Comparison of ENCODE assay signal across 8 cellular contexts in the genomic region with DNA sequence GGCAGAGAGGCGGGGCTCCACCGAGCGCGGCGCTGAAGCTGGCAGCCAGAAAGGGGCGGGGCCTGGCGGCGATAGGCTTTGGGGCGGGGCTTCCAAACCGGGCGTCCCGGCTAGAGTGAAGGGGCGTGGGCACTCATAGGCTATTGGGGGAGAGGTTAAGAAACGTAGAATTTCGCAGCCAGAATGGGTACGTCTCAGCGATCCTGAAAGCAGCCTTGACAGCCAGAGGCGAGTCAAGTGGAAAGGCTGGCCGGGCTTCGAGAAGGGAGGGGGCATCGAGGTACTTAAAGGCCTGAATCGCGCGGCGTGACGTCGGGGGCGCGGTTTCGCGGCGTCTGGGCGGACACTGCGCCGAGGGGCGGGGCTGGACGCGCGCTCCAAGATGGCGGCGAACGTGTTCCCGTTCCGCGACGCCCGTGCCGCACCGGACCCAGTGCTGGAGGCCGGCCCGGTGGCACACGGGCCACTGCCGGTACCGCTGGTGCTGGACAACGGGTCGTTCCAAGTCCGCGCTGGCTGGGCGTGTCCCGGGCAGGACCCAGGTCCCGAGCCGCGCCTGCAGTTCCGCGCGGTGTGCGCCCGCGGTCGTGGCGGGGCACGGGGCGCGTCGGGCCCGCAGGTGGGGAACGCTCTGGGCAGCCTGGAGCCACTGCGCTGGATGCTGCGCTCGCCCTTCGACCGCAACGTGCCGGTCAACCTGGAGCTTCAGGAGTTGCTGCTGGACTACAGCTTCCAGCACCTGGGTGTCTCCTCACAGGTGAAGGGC. TPM values are rescaled to one million over a fixed set of nuclear protein-coding genes. Genes with fewer than 3 reads are reported as not detected.
DNase-seq lines count a peak whose midpoint lies in the region; ATAC-seq, FAIRE-seq and TF ChIP-seq lines count a peak whose summit lies in the region.

A gene (plus strand): TSS at position 364 of the 766 bp plus-strand sequence. CDS start 19 bp downstream, at position 383.

- DNase-seq in Caco-2: peak; percentile 99 to 100
- DNase-seq in HTR-8/SVneo (ENCODE audit: insufficient read length, low spot score): peak; percentile 98
- peak; percentile 95 to 96 for DNase-seq in NOMO-1 (lab: John Stamatoyannopoulos, UW; ENCODE audit: unreplicated experiment in 2 of 2)
- peak; percentile 94 to 97 for DNase-seq in activated CD8-positive, alpha-beta memory T cell treated with anti-CD3 and anti-CD28 coated beads for 4 hours (ENCODE audit: low read depth in 2 of 2)
- peak; percentile 94 to 96 (median 94) for DNase-seq in effector memory CD4-positive, alpha-beta T cell
- peak; percentile 89 for DNase-seq in mesenchymal stem cell
- DNase-seq in stimulated activated CD8-positive, alpha-beta memory T cell treated with anti-CD3 and anti-CD28 coated beads, Interleukin-12 subunit alpha, Interleukin-12 subunit beta, amount 100 ng/mL, for 1 hour (ENCODE audit: low read depth): peak; percentile 96

- H3K79me1 ChIP-seq in mesenchymal stem cell (replicated peaks; ENCODE audit: low read length, poor library complexity, severe bottlenecking): peaks cover 22% of the 10 kb centered on the region

- peak within 1 kb of the TSS in 1 of 2 experiments; percentile 100 for H3K23ac ChIP-seq in mesenchymal stem cell (ENCODE audit: low read length in 2 of 2)

- peak within 1 kb of the TSS; percentile 86 for H2BK120ac ChIP-seq in mesenchymal stem cell (ENCODE audit: low read depth, low read length)

- H3K9me3 Mint-ChIP-seq in Caco-2 (ENCODE audit: unreplicated experiment): no peaks in the 10 kb centered on the region

- no peak for TF ChIP-seq CTCF in Caco-2 (IDR thresholded peaks at IDR 0.05; ENCODE audit: insufficient read depth in 1 of 2, low read depth in 1 of 2, low read length in 1 of 2, severe bottlenecking in 1 of 2, unreplicated experiment in 1 of 2)

- H3K27me3 Mint-ChIP-seq in Caco-2 (ENCODE audit: insufficient read depth, unreplicated experiment): no peaks in the 10 kb centered on the region

- peak within 1 kb of the TSS; percentile 88 for H3K4me2 ChIP-seq in mesenchymal stem cell (ENCODE audit: low read length, poor library complexity, severe bottlenecking)

- no peak within 1 kb of the TSS for H2AK5ac ChIP-seq in mesenchymal stem cell (ENCODE audit: low read length, severe bottlenecking)

- peak within 1 kb of the TSS; percentile 99 for H4K8ac ChIP-seq in mesenchymal stem cell (ENCODE audit: low read length)

- no peak within 1 kb of the TSS for H2BK5ac ChIP-seq in mesenchymal stem cell (ENCODE audit: low read depth, low read length, poor library complexity, severe bottlenecking)

- CTCF ChIA-PET in Caco-2 (lab: Charles Lee): interaction anchor here (0.8 to 2.5 kb wide), 10 partner anchors 8 to 169 kb away, joined by 3 to 13 read pairs (median 6); no protein-coding TSS in a partner anchor

- H3K4me3 ChIP-seq in Caco-2 (ENCODE audit: low read depth, low read length) (peak within 1 kb of the TSS; percentile 57), mesenchymal stem cell (ENCODE audit: insufficient read depth in 1 of 2, low read depth in 1 of 2, low read length in 2 of 2) (peak within 1 kb of the TSS; percentile 82 to 100)
- H3K4me3 ChIP-seq in effector memory CD4-positive, alpha-beta T cell (ENCODE audit: insufficient read depth, low read depth, low read length, poor library complexity, severe bottlenecking): peak within 1 kb of the TSS; percentile 90

- peak within 1 kb of the TSS; percentile 93 for H3K27ac ChIP-seq in effector memory CD4-positive, alpha-beta T cell (ENCODE audit: insufficient read depth, low read length, poor library complexity, severe bottlenecking)
- peak within 1 kb of the TSS; percentile 89 for H3K27ac ChIP-seq in mesenchymal stem cell (ENCODE audit: low read length, poor library complexity, severe bottlenecking)

- POLR2A ChIA-PET in Caco-2 (lab: Charles Lee): interaction anchor here (0.6 to 1.0 kb wide), 2 partner anchors 107 to 213 kb away, joined by 3 read pairs; no protein-coding TSS in a partner anchor

- H3K4me1 ChIP-seq in Caco-2: peaks cover 14% of the 10 kb centered on the region
- peaks cover 13% of the 10 kb centered on the region for H3K4me1 ChIP-seq in effector memory CD4-positive, alpha-beta T cell (ENCODE audit: control insufficient read depth, insufficient read depth, low read length, poor library complexity, severe bottlenecking)
- H3K4me1 ChIP-seq in mesenchymal stem cell (ENCODE audit: control insufficient read depth, insufficient read depth, low read depth, low read length): peaks cover 5% of the 10 kb centered on the region

- peak within 1 kb of the TSS; percentile 79 for H3K9ac ChIP-seq in mesenchymal stem cell (ENCODE audit: low read length)

- peak within 1 kb of the TSS in 1 of 2 experiments; percentile 100 for H3K14ac ChIP-seq in mesenchymal stem cell (ENCODE audit: low read length in 2 of 2)

- ATAC-seq in GM21390 (IDR thresholded peaks at IDR 0.05; ENCODE audit: unreplicated experiment): peak; percentile 84

- intact Hi-C loops in Caco-2 (cut with micrococcal nuclease; ENCODE audit: unreplicated experiment): loop anchor here (1.0 kb wide), 1 partner anchor 17 kb away; no protein-coding TSS in a partner anchor

- peak within 1 kb of the TSS; percentile 85 for H3K27ac Mint-ChIP-seq in Caco-2 (ENCODE audit: unreplicated experiment)

- H2AFZ ChIP-seq in mesenchymal stem cell (ENCODE audit: low read depth, low read length): peak within 1 kb of the TSS; percentile 100

- no peaks in the 10 kb centered on the region for H3K27me3 ChIP-seq in Caco-2 (replicated peaks; ENCODE audit: control insufficient read depth, insufficient read depth, low read length)
- no peaks in the 10 kb centered on the region for H3K27me3 ChIP-seq in effector memory CD4-positive, alpha-beta T cell (replicated peaks; ENCODE audit: control insufficient read depth, insufficient read depth, low read length, poor library complexity, severe bottlenecking)
- H3K27me3 ChIP-seq in mesenchymal stem cell (ENCODE audit: control insufficient read depth in 1 of 2, insufficient read depth in 1 of 2, low read length in 2 of 2): peaks cover 0 to 13% of the 10 kb centered on the region in 2 experiments

- peaks cover 10% of the 10 kb centered on the region for H3K4me1 Mint-ChIP-seq in Caco-2 (ENCODE audit: low read depth, unreplicated experiment)

- H3K4ac ChIP-seq in mesenchymal stem cell (ENCODE audit: low read depth in 1 of 2, low read length in 2 of 2): peak within 1 kb of the TSS; percentile 96 to 97

- peak within 1 kb of the TSS; percentile 92 for H4K91ac ChIP-seq in mesenchymal stem cell (ENCODE audit: low read length)

- peaks cover 33% of the 10 kb centered on the region for H3K36me3 Mint-ChIP-seq in Caco-2 (ENCODE audit: insufficient read depth, unreplicated experiment)

- WGBS in mesenchymal stem cell: under 1% methylated on average over 73 of the region's 84 CpGs

- peak within 1 kb of the TSS; percentile 81 for H3K4me3 Mint-ChIP-seq in Caco-2 (ENCODE audit: unreplicated experiment)

- H3K18ac ChIP-seq in mesenchymal stem cell (ENCODE audit: low read depth in 1 of 2, low read length in 2 of 2): peak within 1 kb of the TSS; percentile 97 to 99

- H3K9me3 ChIP-seq in Caco-2 (no peaks in the 10 kb centered on the region), mesenchymal stem cell (ENCODE audit: control insufficient read depth, low read length) (no peaks in the 10 kb centered on the region)
- no peaks in the 10 kb centered on the region for H3K9me3 ChIP-seq in effector memory CD4-positive, alpha-beta T cell (ENCODE audit: control insufficient read depth, low read length)

- H2BK12ac ChIP-seq in mesenchymal stem cell (ENCODE audit: low read length in 2 of 2): peak within 1 kb of the TSS; percentile 21 to 83

- no peak for FAIRE-seq in HTR-8/SVneo (lab: Jason Lieb, UNC)

- BruUV-seq in Caco-2 (replicated peaks; lab: Mats Ljungman, UMichigan): TSS peak; percentile 87

- no peaks in the 10 kb centered on the region for H3K36me3 ChIP-seq in Caco-2 (ENCODE audit: control insufficient read depth, insufficient read depth, low read length)
- peaks cover 14% of the 10 kb centered on the region for H3K36me3 ChIP-seq in effector memory CD4-positive, alpha-beta T cell (ENCODE audit: control insufficient read depth, insufficient read depth, low read length)
- peaks cover 3 to 16% of the 10 kb centered on the region in 2 experiments for H3K36me3 ChIP-seq in mesenchymal stem cell (ENCODE audit: control insufficient read depth in 1 of 2, insufficient read depth in 2 of 2, low read depth in 1 of 2, low read length in 2 of 2)

- H2BK15ac ChIP-seq in mesenchymal stem cell (ENCODE audit: low read depth, poor library complexity, severe bottlenecking): peak within 1 kb of the TSS; percentile 90

RNA-seq across cellular contexts. Expression of the gene that starts here (rescaled TPM):
- total RNA-seq in Caco-2 (2022): 18.2 and 20.0 TPM in 2 replicates
- 3.1 TPM for polyA plus RNA-seq in mesenchymal stem cell (2013, experiment 1 of 2)
- 3.0 TPM for polyA plus RNA-seq in mesenchymal stem cell (2013, experiment 2 of 2)

Comparison
In these comparisons a context has a peak if more than half of its experiments do, and no peak if none do; other contexts are left out.
1. Peak in every context shown above with its lines: DNase-seq, ATAC-seq, H3K4me3 ChIP-seq and H3K27ac ChIP-seq.